ENCODE assay signal across 18 cellular contexts in the genomic region with DNA sequence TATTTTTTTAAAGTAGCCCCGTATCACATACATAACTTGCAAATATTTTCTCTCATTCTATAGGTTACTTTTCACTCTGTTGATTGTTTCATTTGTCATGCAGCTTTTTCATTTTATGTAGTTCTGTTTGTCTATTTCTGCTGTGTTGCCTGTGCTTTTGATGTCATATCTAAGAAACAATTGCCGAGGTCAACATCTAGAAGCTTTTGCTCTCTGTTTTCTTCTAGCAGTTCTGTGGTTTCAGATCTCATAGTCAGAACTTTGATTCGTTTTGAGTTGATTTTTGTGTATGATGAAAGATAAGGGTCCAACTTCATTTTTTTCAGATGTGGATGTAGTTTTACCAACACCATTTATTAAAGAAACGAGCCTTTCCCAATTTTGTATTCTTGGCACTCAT.
DNase-seq lines count a peak whose midpoint lies in the region; ATAC-seq, FAIRE-seq and TF ChIP-seq lines count a peak whose summit lies in the region.
"Had no signal": no experiment of that assay in that cellular context is flagged by ENCODE, and none has a peak within 500 bp of the region (broad histone marks: within the 10 kb centered on the region; RNA-seq: fewer than 3 reads in every experiment).

No MANE protein-coding gene starts in this region.

- peak; percentile 80 for FAIRE-seq in GM19239 (lab: Jason Lieb, UNC)
- FAIRE-seq: D721Med had no signal

- H3K4me1 Mint-ChIP-seq in activated CD4-positive, alpha-beta T cell treated with anti-CD3 and anti-CD28 coated beads, Interleukin-2, amount 10 ng/mL, durations not matched to agents 24 days and 14 days, result peaks cover 14% of the 10 kb centered on the region
- peaks cover 15% of the 10 kb centered on the region for H3K4me1 Mint-ChIP-seq in activated T-helper 17 cell treated with anti-CD3 and anti-CD28 coated beads, Interleukin-2, amount 50 U/mL, for 72 hours
- peaks cover 22% of the 10 kb centered on the region for H3K4me1 Mint-ChIP-seq in Calu3 (ENCODE audit: low read depth, unreplicated experiment)

- H3K27me3 Mint-ChIP-seq in activated CD4-positive, alpha-beta T cell treated with anti-CD3 and anti-CD28 coated beads, Interleukin-2, amount 10 ng/mL, durations not matched to agents 24 days and 14 days, result no peaks in the 10 kb centered on the region
- H3K27me3 Mint-ChIP-seq in activated T-helper 17 cell treated with anti-CD3 and anti-CD28 coated beads, Interleukin-2, amount 50 U/mL, for 72 hours, result peaks cover 5% of the 10 kb centered on the region
- H3K27me3 Mint-ChIP-seq in Calu3 (ENCODE audit: unreplicated experiment), result no peaks in the 10 kb centered on the region

- TF ChIP-seq CTCF in Calu3 (IDR thresholded peaks at IDR 0.05; ENCODE audit: unreplicated experiment), result no peak

- H3K9me3 Mint-ChIP-seq in activated CD4-positive, alpha-beta T cell treated with anti-CD3 and anti-CD28 coated beads, Interleukin-2, amount 10 ng/mL, durations not matched to agents 24 days and 14 days, result peaks cover 10% of the 10 kb centered on the region
- no peaks in the 10 kb centered on the region for H3K9me3 Mint-ChIP-seq in activated T-helper 17 cell treated with anti-CD3 and anti-CD28 coated beads, Interleukin-2, amount 50 U/mL, for 72 hours
- H3K9me3 Mint-ChIP-seq in Calu3 (ENCODE audit: low read depth, unreplicated experiment), result no peaks in the 10 kb centered on the region
- H3K9me3 Mint-ChIP-seq: CD4-positive, CD25-positive, alpha-beta regulatory T cell had no signal

- CTCF ChIA-PET in Calu3 (lab: Charles Lee), result no interaction called here

- no peak overlapping the region for H3K27ac Mint-ChIP-seq in activated CD4-positive, alpha-beta T cell treated with anti-CD3 and anti-CD28 coated beads, Interleukin-2, amount 10 ng/mL, durations not matched to agents 24 days and 14 days
- no peak overlapping the region for H3K27ac Mint-ChIP-seq in activated T-helper 17 cell treated with anti-CD3 and anti-CD28 coated beads, Interleukin-2, amount 50 U/mL, for 72 hours
- no peak overlapping the region for H3K27ac Mint-ChIP-seq in Calu3 (ENCODE audit: unreplicated experiment)
- H3K27ac Mint-ChIP-seq: CD8-positive, alpha-beta memory T cell had no signal

- intact Hi-C loops in activated CD4-positive, alpha-beta T cell treated with anti-CD3 and anti-CD28 coated beads, Interleukin-2, amount 10 ng/mL, durations not matched to agents 24 days and 14 days (cut with micrococcal nuclease), result no loop called here
- intact Hi-C loops in Calu3 (cut with micrococcal nuclease; ENCODE audit: unreplicated experiment), result no loop called here

- peak; percentile 11 for DNase-seq in activated CD4-positive, alpha-beta T cell treated with anti-CD3 and anti-CD28 coated beads, Interleukin-2, amount 10 ng/mL, durations not matched to agents 24 days and 14 days
- no peak for DNase-seq in activated CD4-positive, alpha-beta T cell treated with anti-CD3 and anti-CD28 coated beads, Interleukin-2, amount 50 U/mL, for 4 hours
- no peak for DNase-seq in GM19239 (ENCODE audit: insufficient read length, low spot score)
- no peak for DNase-seq in amniotic stem cell (lab: John Stamatoyannopoulos, UW)
- DNase-seq in Calu3, result no peak
- no peak for DNase-seq in activated CD4-positive, CD25-positive, alpha-beta regulatory T cell treated with anti-CD3 and anti-CD28 coated beads, Interleukin-2, amount 50 U/mL, for 72 hours
- DNase-seq: 8988T; BE2C; C1 segment of cervical spinal cord; CD8-positive, alpha-beta memory T cell; COR-L47; DMS153; DMS79; GF-D8; GM23248 had no signal

- no TSS peak for BruUV-seq in Calu3 (replicated peaks; lab: Mats Ljungman, UMichigan)

- ATAC-seq in activated T-helper 17 cell treated with anti-CD3 and anti-CD28 coated beads, Interleukin-2, amount 50 U/mL, for 72 hours (replicated peaks), result peak; percentile 29

- H3K4me3 Mint-ChIP-seq in activated CD4-positive, alpha-beta T cell treated with anti-CD3 and anti-CD28 coated beads, Interleukin-2, amount 10 ng/mL, durations not matched to agents 24 days and 14 days, result no peak overlapping the region
- H3K4me3 Mint-ChIP-seq in activated T-helper 17 cell treated with anti-CD3 and anti-CD28 coated beads, Interleukin-2, amount 50 U/mL, for 72 hours, result no peak overlapping the region
- no peak overlapping the region for H3K4me3 Mint-ChIP-seq in Calu3 (ENCODE audit: low read depth, unreplicated experiment)
- H3K4me3 Mint-ChIP-seq: CD4-positive, CD25-positive, alpha-beta regulatory T cell; CD8-positive, alpha-beta memory T cell had no signal

- no peaks in the 10 kb centered on the region for H3K36me3 Mint-ChIP-seq in activated CD4-positive, alpha-beta T cell treated with anti-CD3 and anti-CD28 coated beads, Interleukin-2, amount 10 ng/mL, durations not matched to agents 24 days and 14 days (ENCODE audit: low read depth)
- no peaks in the 10 kb centered on the region for H3K36me3 Mint-ChIP-seq in activated T-helper 17 cell treated with anti-CD3 and anti-CD28 coated beads, Interleukin-2, amount 50 U/mL, for 72 hours (ENCODE audit: low read depth)
- H3K36me3 Mint-ChIP-seq in Calu3 (ENCODE audit: insufficient read depth, unreplicated experiment), result no peaks in the 10 kb centered on the region
- H3K36me3 Mint-ChIP-seq: CD4-positive, CD25-positive, alpha-beta regulatory T cell; CD8-positive, alpha-beta memory T cell had no signal
